In the genomic region with DNA sequence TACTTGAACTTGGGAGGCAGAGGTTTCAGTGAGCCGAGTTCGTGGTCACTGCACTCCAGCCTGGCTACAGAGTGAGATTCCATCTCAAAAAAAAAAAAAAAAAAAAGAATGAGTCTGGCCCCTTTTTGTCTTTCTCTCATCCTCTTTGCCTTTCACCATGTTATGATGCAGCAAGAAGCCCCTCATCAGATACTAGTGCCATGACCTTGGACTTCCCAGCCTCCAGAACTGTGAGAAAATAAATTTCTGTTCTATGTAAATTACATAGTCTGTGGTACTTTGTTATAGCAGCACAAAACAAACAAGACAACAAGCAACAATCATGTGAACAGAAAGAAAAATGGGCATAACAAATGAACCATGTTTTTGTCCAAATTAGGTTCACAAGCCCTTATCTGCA, we compare ENCODE assay signal across 1 cellular context.
TF ChIP-seq lines count a peak whose summit lies in the region.

No MANE protein-coding gene starts in this region.

TF ChIP-seq in HepG2, 621 proteins besides CTCF, POLR2A, EP300 and RAD21:
- TF ChIP-seq ZNF670 (CRISPR knock-in tag; IDR thresholded peaks at IDR 0.05; ENCODE audit: borderline replicate concordance) (no peak), ZNF564 (CRISPR knock-in tag; IDR thresholded peaks at IDR 0.05) (peak; percentile 97; the same call in 1 of the 2 replicates)
